Comparison of ENCODE assay signal across 8 cellular contexts in the genomic region with DNA sequence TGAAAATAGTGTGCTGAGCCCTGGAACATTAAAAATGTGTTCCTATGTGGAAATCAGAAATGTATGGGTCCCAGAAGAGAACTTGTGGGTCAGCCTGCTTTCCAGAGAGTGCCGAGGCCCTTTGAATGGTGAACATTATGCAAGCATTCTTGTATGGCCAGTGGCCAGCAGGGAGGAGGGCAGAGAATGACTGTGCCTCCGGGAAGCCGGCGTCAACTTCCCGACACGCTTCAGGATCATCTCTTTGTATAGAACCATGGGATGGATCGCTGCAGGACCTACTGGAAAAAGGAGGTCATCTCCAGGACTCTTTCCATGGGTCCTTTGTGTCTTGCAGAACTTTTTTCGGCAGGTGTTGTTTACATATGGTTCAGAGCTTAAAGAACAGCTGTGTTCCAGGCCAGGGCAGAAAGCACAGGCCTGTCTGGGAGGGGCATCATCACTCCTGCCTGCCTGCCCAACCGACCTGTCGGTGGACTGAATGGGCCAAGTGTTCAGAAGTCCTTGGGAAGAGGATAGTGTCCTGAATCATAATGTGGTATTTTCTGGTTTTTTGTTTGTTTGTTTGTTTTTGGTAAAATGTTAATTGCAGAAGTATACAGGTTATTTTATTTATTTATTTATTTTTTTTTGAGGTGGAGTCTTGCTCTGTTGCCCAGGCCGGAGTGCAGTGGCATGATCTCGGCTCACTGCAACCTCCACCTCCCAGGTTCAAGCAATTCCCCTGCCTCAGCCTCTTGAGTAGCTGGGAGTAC. TPM values are rescaled to one million over a fixed set of nuclear protein-coding genes. Genes with fewer than 3 reads are reported as not detected.
DNase-seq lines count a peak whose midpoint lies in the region; ATAC-seq, FAIRE-seq and TF ChIP-seq lines count a peak whose summit lies in the region.

No MANE protein-coding gene starts in this region.

- intact Hi-C loops in thyroid gland (cut with DNase I) (no loop called here), Caco-2 (cut with micrococcal nuclease; ENCODE audit: unreplicated experiment) (loop anchor here (10.0 kb wide), 1 partner anchor 48 kb away; no protein-coding TSS in a partner anchor)

- H3K79me2 ChIP-seq in GM23338 (replicated peaks; ENCODE audit: insufficient read depth), result peaks cover 100% of the 10 kb centered on the region

- H3K4me1 Mint-ChIP-seq in GM23338 (peaks cover 86% of the 10 kb centered on the region), memory B cell (peaks cover 57% of the 10 kb centered on the region), Caco-2 (ENCODE audit: low read depth, unreplicated experiment) (peaks cover 47% of the 10 kb centered on the region)
- H3K4me1 Mint-ChIP-seq in effector memory CD8-positive, alpha-beta T cell (ENCODE audit: low read depth in 2 of 2), result peaks cover 76 to 78% of the 10 kb centered on the region in 2 donors

- ATAC-seq in GM23338 (peak; percentile 15), memory B cell (ENCODE audit: low read depth) (no peak), HG03342 (IDR thresholded peaks at IDR 0.05; ENCODE audit: unreplicated experiment) (no peak)
- ATAC-seq in effector memory CD8-positive, alpha-beta T cell (replicated peaks), result no peak

- TF ChIP-seq POLR2A in thyroid gland (IDR thresholded peaks at IDR 0.05), result peak in 1 of 2 donors; percentile 22

- peak overlapping the region; percentile 83 for H3K27ac ChIP-seq in GM23338 (ENCODE audit: low read depth)
- H3K27ac ChIP-seq in thyroid gland, result peak overlapping the region; percentile 13 to 66 (median 37)

- peak overlapping the region; percentile 71 for H3K4me2 ChIP-seq in GM23338

- FAIRE-seq in RCC 7860 (lab: Jason Lieb, UNC), result peak; percentile 80

- H3K4me3 Mint-ChIP-seq in GM23338, result peak overlapping the region; percentile 46; the same call in 2 of the 3 replicates
- H3K4me3 Mint-ChIP-seq in effector memory CD8-positive, alpha-beta T cell, result peak overlapping the region; percentile 52 to 61
- no peak overlapping the region for H3K4me3 Mint-ChIP-seq in memory B cell
- no peak overlapping the region for H3K4me3 Mint-ChIP-seq in Caco-2 (ENCODE audit: unreplicated experiment)

- no peak overlapping the region for H2AFZ ChIP-seq in GM23338

- H3K4me3 ChIP-seq in GM23338 (peak overlapping the region; percentile 24), thyroid gland (replicated peaks in 1 of 3) (no peak overlapping the region), Caco-2 (ENCODE audit: low read depth, low read length) (no peak overlapping the region)

- no peaks in the 10 kb centered on the region for H3K9me3 ChIP-seq in thyroid gland
- no peaks in the 10 kb centered on the region for H3K9me3 ChIP-seq in Caco-2

- H3K9me3 Mint-ChIP-seq in GM23338 (no peaks in the 10 kb centered on the region), memory B cell (no peaks in the 10 kb centered on the region), Caco-2 (ENCODE audit: unreplicated experiment) (no peaks in the 10 kb centered on the region)
- H3K9me3 Mint-ChIP-seq in effector memory CD8-positive, alpha-beta T cell, result no peaks in the 10 kb centered on the region

- DNase-seq in GM23338 (ENCODE audit: low spot score), result no peak
- DNase-seq in RCC 7860 (ENCODE audit: low spot score), result peak; percentile 70
- no peak for DNase-seq in effector memory CD8-positive, alpha-beta T cell
- no peak for DNase-seq in memory B cell (ENCODE audit: low spot score in 2 of 2)
- peak; percentile 84 to 90 for DNase-seq in thyroid gland
- DNase-seq in effector CD8-positive, alpha-beta T cell (lab: John Stamatoyannopoulos, UW), result no peak
- DNase-seq in Caco-2, result no peak

- H3K27ac Mint-ChIP-seq in GM23338, result peak overlapping the region; percentile 85
- H3K27ac Mint-ChIP-seq in effector memory CD8-positive, alpha-beta T cell, result no peak overlapping the region
- peak overlapping the region; percentile 35 for H3K27ac Mint-ChIP-seq in memory B cell
- H3K27ac Mint-ChIP-seq in Caco-2 (ENCODE audit: unreplicated experiment), result no peak overlapping the region

- POLR2A ChIA-PET in Caco-2 (lab: Charles Lee), result interaction anchor here (0.5 kb wide), 1 partner anchor 8 kb away, joined by 3 read pairs; no protein-coding TSS in a partner anchor

- H3K4me1 ChIP-seq in GM23338 (ENCODE audit: insufficient read depth) (peaks cover 92% of the 10 kb centered on the region), thyroid gland (peaks cover 69 to 93% of the 10 kb centered on the region in 2 donors), Caco-2 (peaks cover 33% of the 10 kb centered on the region)

- H3K36me3 ChIP-seq in GM23338 (ENCODE audit: insufficient read depth) (no peaks in the 10 kb centered on the region), thyroid gland (no peaks in the 10 kb centered on the region), Caco-2 (ENCODE audit: control insufficient read depth, insufficient read depth, low read length) (no peaks in the 10 kb centered on the region; the same call in 1 of the 2 replicates)

- H4K20me1 ChIP-seq in GM23338 (replicated peaks; ENCODE audit: insufficient read depth), result peaks cover 73% of the 10 kb centered on the region

- BruUV-seq in Caco-2 (replicated peaks; lab: Mats Ljungman, UMichigan), result no TSS peak

- H3F3A ChIP-seq in GM23338 (replicated peaks; ENCODE audit: low read depth), result peaks cover 34% of the 10 kb centered on the region

- no peaks in the 10 kb centered on the region for H3K9me2 ChIP-seq in GM23338 (ENCODE audit: insufficient read depth)

- no peaks in the 10 kb centered on the region for H3K27me3 ChIP-seq in GM23338 (ENCODE audit: insufficient read depth)
- no peaks in the 10 kb centered on the region for H3K27me3 ChIP-seq in thyroid gland
- H3K27me3 ChIP-seq in Caco-2 (replicated peaks; ENCODE audit: control insufficient read depth, insufficient read depth, low read length), result no peaks in the 10 kb centered on the region

- H3K36me3 Mint-ChIP-seq in GM23338 (ENCODE audit: low read depth) (peaks cover 29% of the 10 kb centered on the region), memory B cell (peaks cover 2% of the 10 kb centered on the region), Caco-2 (ENCODE audit: insufficient read depth, unreplicated experiment) (peaks cover 77% of the 10 kb centered on the region)
- peaks cover 66% of the 10 kb centered on the region for H3K36me3 Mint-ChIP-seq in effector memory CD8-positive, alpha-beta T cell (ENCODE audit: insufficient read depth)

- no peak for TF ChIP-seq CTCF in GM23338 (conservative IDR thresholded peaks at IDR 0.05; ENCODE audit: low read depth in 2 of 2)
- no peak for TF ChIP-seq CTCF in thyroid gland (IDR thresholded peaks at IDR 0.05)
- no peak for TF ChIP-seq CTCF in Caco-2 (IDR thresholded peaks at IDR 0.05; ENCODE audit: insufficient read depth in 1 of 2, low read depth in 1 of 2, low read length in 1 of 2, severe bottlenecking in 1 of 2, unreplicated experiment in 1 of 2)

- 23 to 24% methylated on average over 12 of the region's 12 CpGs for WGBS in thyroid gland, 2 donors

- peaks cover 25% of the 10 kb centered on the region for H3K27me3 Mint-ChIP-seq in GM23338 (ENCODE audit: insufficient read depth, low read depth, poor library complexity)
- no peaks in the 10 kb centered on the region for H3K27me3 Mint-ChIP-seq in effector memory CD8-positive, alpha-beta T cell
- H3K27me3 Mint-ChIP-seq in memory B cell, result no peaks in the 10 kb centered on the region
- no peaks in the 10 kb centered on the region for H3K27me3 Mint-ChIP-seq in Caco-2 (ENCODE audit: insufficient read depth, unreplicated experiment)

- CTCF ChIA-PET in Caco-2 (lab: Charles Lee), result interaction anchor here (1.0 kb wide), 1 partner anchor 53 kb away, joined by 5 read pairs; no protein-coding TSS in a partner anchor

TF ChIP-seq in GM23338, 12 proteins besides CTCF, POLR2A, EP300 and RAD21 (continues in another document):
- no peak for TF ChIP-seq ZNF114 (CRISPR knock-in tag; IDR thresholded peaks at IDR 0.05)

RNA-seq across cellular contexts. Expression of a gene that starts 9.0 kb away (rescaled TPM):
- 171 and 193 TPM in 2 replicates for total RNA-seq in GM23338 (2014; rRNA removed; shearing (Covaris generic))
- 41.4 and 45.0 TPM in 2 replicates for polyA plus RNA-seq in GM23338 (2016; fragmentation: Nextera tagmentation; extraction: Ambion mirVana)
- total RNA-seq in thyroid gland (100 to 1,000 TPM in 3 of 4 donors, 10 to 100 TPM in 1; 81.7 to 159 (median 117) TPM), Caco-2 (2022) (219 and 235 TPM in 2 replicates)

Comparison
In these comparisons a context has a peak if more than half of its experiments do, and no peak if none do; other contexts are left out.
1. DNase-seq: peak in RCC 7860 (single experiment) and thyroid gland (2 of 2); none in GM23338 (single experiment), effector memory CD8-positive, alpha-beta T cell (0 of 3), memory B cell (0 of 2), effector CD8-positive, alpha-beta T cell (single experiment) and Caco-2 (0 of 2).
2. H3K27ac Mint-ChIP-seq: peak in GM23338 (single experiment) and memory B cell (single experiment); none in effector memory CD8-positive, alpha-beta T cell (0 of 2) and Caco-2 (single experiment).
3. H3K4me3 Mint-ChIP-seq: peak in GM23338 (single experiment) and effector memory CD8-positive, alpha-beta T cell (2 of 2); none in memory B cell (single experiment) and Caco-2 (single experiment).